Comparison of ENCODE assay signal across 8 cellular contexts in the genomic region with DNA sequence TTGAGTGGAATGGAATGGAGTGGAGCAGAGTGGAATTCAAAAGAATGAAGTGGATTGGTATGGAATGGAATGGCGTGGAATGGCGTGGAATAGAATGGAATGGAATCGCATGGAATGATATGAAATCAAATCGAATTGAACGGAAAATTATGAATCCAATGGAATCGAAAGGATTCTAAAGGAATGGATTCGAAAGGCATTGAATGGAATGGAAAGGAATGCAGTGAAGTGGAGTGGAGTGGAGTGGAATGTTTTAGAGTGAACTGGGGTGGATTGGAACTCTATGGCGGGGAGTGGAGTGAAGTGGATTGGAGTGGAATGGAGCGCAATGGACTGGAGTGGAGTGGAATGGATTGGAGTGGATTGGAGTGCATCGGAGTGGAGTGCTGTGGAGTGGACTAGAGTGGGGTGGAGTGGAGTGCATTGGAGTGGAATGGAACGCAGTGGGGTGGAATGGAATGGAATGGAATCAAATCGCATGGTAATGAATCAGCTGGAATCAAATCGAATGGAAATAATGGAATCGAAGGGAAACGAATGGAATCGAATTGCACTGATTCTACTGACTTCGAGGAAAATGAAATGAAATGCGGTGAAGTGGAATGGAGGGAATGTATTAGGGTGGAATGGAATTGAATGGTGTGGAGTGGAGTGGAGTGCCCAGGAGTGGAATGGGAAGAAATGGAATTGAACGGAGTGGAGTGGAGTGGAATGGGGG.
DNase-seq lines count a peak whose midpoint lies in the region; ATAC-seq and TF ChIP-seq lines count a peak whose summit lies in the region.
"Not testable (repeated sequence)": the region's sequence is repeated elsewhere in the genome, so short reads cannot be mapped to it uniquely, and the experiment has no call there.

No MANE protein-coding gene starts in this region.

- 70 to 71% methylated on average over 19 of the region's 19 CpGs; no CpG with 5 or more reads in 2 of the 4 donors for WGBS in heart left ventricle, 4 donors
- 69 to 73% methylated on average over 19 of the region's 19 CpGs for WGBS in thyroid gland, 2 donors

- TF ChIP-seq POLR2A in heart left ventricle (IDR thresholded peaks at IDR 0.05); thyroid gland (IDR thresholded peaks at IDR 0.05): not testable (repeated sequence)

- H3K9me2 ChIP-seq in GM23338 (ENCODE audit: insufficient read depth); OCI-LY7 (ENCODE audit: insufficient read depth, low read length): not testable (repeated sequence)

- H3K4me3 ChIP-seq in DND-41 (ENCODE audit: low read depth in 1 of 2, low read length in 2 of 2); OCI-LY7 (ENCODE audit: low read depth, low read length, poor library complexity, severe bottlenecking); thyroid gland (replicated peaks in 1 of 3): not testable (repeated sequence)
- H3K4me3 ChIP-seq in GM23338 (peak overlapping the region; percentile 12; the same call in 1 of the 2 replicates), heart left ventricle (peak overlapping the region in 2 of 12 donors; percentile 2 to 26)

- H3K9ac ChIP-seq in DND-41 (ENCODE audit: low read depth, low read length), result not testable (repeated sequence)

- H3K79me2 ChIP-seq in DND-41 (ENCODE audit: insufficient read depth, low read length); GM23338 (replicated peaks; ENCODE audit: insufficient read depth); OCI-LY7 (ENCODE audit: insufficient read depth, low read depth, low read length): not testable (repeated sequence)

- not testable (repeated sequence) for H3K36me3 ChIP-seq in DND-41 (ENCODE audit: insufficient read depth, low read length); OCI-LY7 (ENCODE audit: insufficient read depth, low read length); heart left ventricle; thyroid gland
- H3K36me3 ChIP-seq in GM23338 (ENCODE audit: insufficient read depth), result peaks cover 18% of the 10 kb centered on the region

- H4K20me1 ChIP-seq in DND-41 (ENCODE audit: insufficient read depth, low read length); GM23338 (replicated peaks; ENCODE audit: insufficient read depth); OCI-LY7 (ENCODE audit: insufficient read depth, low read length): not testable (repeated sequence)

- not testable (repeated sequence) for H3K27me3 ChIP-seq in DND-41 (ENCODE audit: insufficient read depth, low read length, poor library complexity); GM23338 (ENCODE audit: insufficient read depth); heart left ventricle; thyroid gland

- ATAC-seq in DND-41 (ENCODE audit: insufficient read depth, low read depth); GM23338; activated CD8-positive, alpha-beta memory T cell treated with anti-CD3 and anti-CD28 coated beads, Interleukin-2, amount 10 ng/mL, durations not matched to agents 7 days and 5 days: not testable (repeated sequence)
- peak; percentile 34 for ATAC-seq in central memory CD8-positive, alpha-beta T cell (replicated peaks; ENCODE audit: extremely low read depth, poor library complexity, severe bottlenecking)
- ATAC-seq in heart left ventricle, result peak in 2 of 4 donors; percentile 64 to 76

- H3K9me3 Mint-ChIP-seq in GM23338, result peaks cover 62% of the 10 kb centered on the region
- peaks cover 25% of the 10 kb centered on the region for H3K9me3 Mint-ChIP-seq in activated CD8-positive, alpha-beta memory T cell treated with anti-CD3 and anti-CD28 coated beads, Interleukin-2, amount 10 ng/mL, durations not matched to agents 7 days and 5 days (ENCODE audit: low read depth)
- peaks cover 25% of the 10 kb centered on the region for H3K9me3 Mint-ChIP-seq in central memory CD8-positive, alpha-beta T cell

- intact Hi-C loops in OCI-LY7 (cut with micrococcal nuclease; ENCODE audit: unreplicated experiment); heart left ventricle (cut with DNase I); thyroid gland (cut with DNase I): not testable (repeated sequence)

- H3K4me1 Mint-ChIP-seq in GM23338; activated CD8-positive, alpha-beta memory T cell treated with anti-CD3 and anti-CD28 coated beads, Interleukin-2, amount 10 ng/mL, durations not matched to agents 7 days and 5 days; central memory CD8-positive, alpha-beta T cell: not testable (repeated sequence)

- H2AFZ ChIP-seq in DND-41 (ENCODE audit: low read depth, low read length); GM23338; OCI-LY7 (ENCODE audit: low read length): not testable (repeated sequence)

- POLR2A ChIA-PET in OCI-LY7 (lab: Charles Lee), result not testable (repeated sequence)

- peaks cover 43% of the 10 kb centered on the region for H3K36me3 Mint-ChIP-seq in GM23338 (ENCODE audit: low read depth)
- H3K36me3 Mint-ChIP-seq in activated CD8-positive, alpha-beta memory T cell treated with anti-CD3 and anti-CD28 coated beads, Interleukin-2, amount 10 ng/mL, durations not matched to agents 7 days and 5 days, result peaks cover 21% of the 10 kb centered on the region
- not testable (repeated sequence) for H3K36me3 Mint-ChIP-seq in central memory CD8-positive, alpha-beta T cell (ENCODE audit: insufficient read depth)

- H3F3A ChIP-seq in GM23338 (replicated peaks; ENCODE audit: low read depth), result not testable (repeated sequence)

- CTCF ChIA-PET in OCI-LY7 (lab: Charles Lee; ENCODE audit: unreplicated experiment); activated CD8-positive, alpha-beta memory T cell treated with anti-CD3 and anti-CD28 coated beads, Interleukin-2, amount 10 ng/mL, durations not matched to agents 7 days and 5 days (lab: Charles Lee): not testable (repeated sequence)

- not testable (repeated sequence) for H3K4me3 Mint-ChIP-seq in GM23338; activated CD8-positive, alpha-beta memory T cell treated with anti-CD3 and anti-CD28 coated beads, Interleukin-2, amount 10 ng/mL, durations not matched to agents 7 days and 5 days; central memory CD8-positive, alpha-beta T cell

- not testable (repeated sequence) for BruUV-seq in OCI-LY7 (replicated peaks; lab: Mats Ljungman, UMichigan)

- peaks cover 25% of the 10 kb centered on the region for H3K9me3 ChIP-seq in DND-41 (ENCODE audit: insufficient read depth, low read length, severe bottlenecking)
- peaks cover 17% of the 10 kb centered on the region for H3K9me3 ChIP-seq in OCI-LY7 (ENCODE audit: low read length)
- H3K9me3 ChIP-seq in heart left ventricle, result peaks cover 0 to 28% (median 14%) of the 10 kb centered on the region in 12 donors
- not testable (repeated sequence) for H3K9me3 ChIP-seq in thyroid gland

- H3K4me2 ChIP-seq in DND-41 (ENCODE audit: insufficient read depth, low read length); GM23338; OCI-LY7 (ENCODE audit: low read length): not testable (repeated sequence)

- TF ChIP-seq CTCF in DND-41 (IDR thresholded peaks at IDR 0.05; ENCODE audit: borderline replicate concordance, extremely low read depth, low read length, poor library complexity, severe bottlenecking); GM23338 (conservative IDR thresholded peaks at IDR 0.05; ENCODE audit: low read depth in 2 of 2); OCI-LY7 (conservative IDR thresholded peaks at IDR 0.05; ENCODE audit: low read length); heart left ventricle (IDR thresholded peaks at IDR 0.05); thyroid gland (IDR thresholded peaks at IDR 0.05): not testable (repeated sequence)

- DNase-seq in DND-41 (peak; percentile 8), GM23338 (ENCODE audit: low spot score) (peak; percentile 10), OCI-LY7 (ENCODE audit: low spot score) (peak; percentile 4), heart left ventricle (peak in 3 of 5 donors; percentile 38 to 51 (median 42)), pons (ENCODE audit: low spot score) (peak; percentile 46), thyroid gland (peak; percentile 4 to 5)
- peak; percentile 62 for DNase-seq in activated CD8-positive, alpha-beta memory T cell treated with anti-CD3 and anti-CD28 coated beads, Interleukin-2, amount 10 ng/mL, durations not matched to agents 7 days and 5 days
- DNase-seq in central memory CD8-positive, alpha-beta T cell (ENCODE audit: low spot score in 2 of 2), result peak; percentile 27 to 53

- not testable (repeated sequence) for H3K27ac Mint-ChIP-seq in GM23338; activated CD8-positive, alpha-beta memory T cell treated with anti-CD3 and anti-CD28 coated beads, Interleukin-2, amount 10 ng/mL, durations not matched to agents 7 days and 5 days; central memory CD8-positive, alpha-beta T cell (ENCODE audit: low read depth)

- not testable (repeated sequence) for H3K27ac ChIP-seq in DND-41 (ENCODE audit: low read length); GM23338 (ENCODE audit: low read depth); OCI-LY7 (ENCODE audit: low read depth, low read length, poor library complexity, severe bottlenecking); heart left ventricle; thyroid gland

- H3K4me1 ChIP-seq in DND-41 (ENCODE audit: insufficient read depth, low read length); GM23338 (ENCODE audit: insufficient read depth); OCI-LY7 (ENCODE audit: insufficient read depth, low read length, poor library complexity, severe bottlenecking); heart left ventricle; thyroid gland: not testable (repeated sequence)

- H3K27me3 Mint-ChIP-seq in GM23338 (ENCODE audit: insufficient read depth, low read depth, poor library complexity), result peaks cover 17% of the 10 kb centered on the region
- H3K27me3 Mint-ChIP-seq in activated CD8-positive, alpha-beta memory T cell treated with anti-CD3 and anti-CD28 coated beads, Interleukin-2, amount 10 ng/mL, durations not matched to agents 7 days and 5 days; central memory CD8-positive, alpha-beta T cell: not testable (repeated sequence)

Comparison
In these comparisons a context has a peak if more than half of its experiments do, and no peak if none do; other contexts are left out.
1. DNase-seq: peak in every context shown above with its lines; median percentile 62 in activated CD8-positive, alpha-beta memory T cell treated with anti-CD3 and anti-CD28 coated beads, Interleukin-2, amount 10 ng/mL, durations not matched to agents 7 days and 5 days; 46 in pons; 42 in heart left ventricle; 40 in central memory CD8-positive, alpha-beta T cell; 10 in GM23338; 8 in DND-41; 4 in thyroid gland; 4 in OCI-LY7.